In the genomic region with DNA sequence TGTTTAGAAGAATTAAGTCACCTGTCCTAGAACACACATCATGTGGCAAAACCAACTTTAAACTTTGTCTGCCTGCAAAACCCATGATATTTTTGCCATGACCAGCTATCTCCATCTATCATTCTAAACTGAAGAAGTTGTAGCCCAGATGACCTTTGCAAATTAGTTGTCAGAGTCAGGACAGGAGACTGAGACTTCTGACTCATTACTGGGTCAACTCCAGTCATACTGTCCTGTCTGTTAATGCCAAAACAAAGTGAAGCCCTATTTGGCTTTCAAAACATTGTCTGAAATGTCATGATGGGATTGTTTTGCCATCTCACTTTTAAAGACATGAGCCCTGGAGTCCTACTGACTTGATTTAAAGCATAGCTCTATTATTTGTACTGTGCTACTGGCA, we compare ENCODE assay signal across 13 cellular contexts.
DNase-seq lines count a peak whose midpoint lies in the region; ATAC-seq lines count a peak whose summit lies in the region.
"Had no signal": no experiment of that assay in that cellular context is flagged by ENCODE, and none has a peak within 500 bp of the region (broad histone marks: within the 10 kb centered on the region; RNA-seq: fewer than 3 reads in every experiment).

No MANE protein-coding gene starts in this region.

- no peak overlapping the region for H3K4me3 Mint-ChIP-seq in stimulated activated naive B cell treated with anti-CD40 and anti-IgM and Interleukin-4, amounts not matched to agents 10 μg/mL and 1 μg/mL and 100 μg/mL, for 72 hours
- H3K4me3 Mint-ChIP-seq: CD8-positive, alpha-beta memory T cell; GM23338 had no signal

- H3K27me3 Mint-ChIP-seq in stimulated activated naive B cell treated with anti-CD40 and anti-IgM and Interleukin-4, amounts not matched to agents 10 μg/mL and 1 μg/mL and 100 μg/mL, for 72 hours: peaks cover 4 to 8% of the 10 kb centered on the region in 2 donors

- no peaks in the 10 kb centered on the region for H3K4me1 Mint-ChIP-seq in stimulated activated naive B cell treated with anti-CD40 and anti-IgM and Interleukin-4, amounts not matched to agents 10 μg/mL and 1 μg/mL and 100 μg/mL, for 72 hours
- H3K4me1 Mint-ChIP-seq: CD8-positive, alpha-beta memory T cell; GM23338 had no signal

- H3K27ac Mint-ChIP-seq in stimulated activated naive B cell treated with anti-CD40 and anti-IgM and Interleukin-4, amounts not matched to agents 10 μg/mL and 1 μg/mL and 100 μg/mL, for 72 hours: no peak overlapping the region
- H3K27ac Mint-ChIP-seq: CD8-positive, alpha-beta memory T cell; GM23338 had no signal

- ATAC-seq in HG02938 (IDR thresholded peaks at IDR 0.05; ENCODE audit: unreplicated experiment) (peak; percentile 49), HG03139 (IDR thresholded peaks at IDR 0.05; ENCODE audit: unreplicated experiment) (no peak)
- ATAC-seq in stimulated activated naive B cell treated with anti-CD40 and anti-IgM and Interleukin-4, amounts not matched to agents 10 μg/mL and 1 μg/mL and 100 μg/mL, for 72 hours (replicated peaks): peak; percentile 51 to 57
- ATAC-seq: GM23338 had no signal

- DNase-seq in LHCN-M2 (ENCODE audit: low read depth): peak; percentile 40
- DNase-seq in foreskin melanocyte: peak; percentile 18
- no peak for DNase-seq in stimulated activated naive B cell treated with anti-CD40 and anti-IgM and Interleukin-4, amounts not matched to agents 10 μg/mL and 1 μg/mL and 100 μg/mL, for 72 hours
- DNase-seq in activated gamma-delta T cell (lab: John Stamatoyannopoulos, UW): no peak
- DNase-seq in SKM-1 treated with dmso at 0.1 percent for 144 hours (lab: John Stamatoyannopoulos, UW; ENCODE audit: unreplicated experiment): no peak
- DNase-seq: AML-193; Caco-2; CD8-positive, alpha-beta memory T cell; GF-D8; H7 had no signal

- H3K9me3 Mint-ChIP-seq in stimulated activated naive B cell treated with anti-CD40 and anti-IgM and Interleukin-4, amounts not matched to agents 10 μg/mL and 1 μg/mL and 100 μg/mL, for 72 hours: peaks cover 7 to 9% of the 10 kb centered on the region in 2 donors

- H3K36me3 Mint-ChIP-seq in stimulated activated naive B cell treated with anti-CD40 and anti-IgM and Interleukin-4, amounts not matched to agents 10 μg/mL and 1 μg/mL and 100 μg/mL, for 72 hours: no peaks in the 10 kb centered on the region
- H3K36me3 Mint-ChIP-seq: CD8-positive, alpha-beta memory T cell had no signal

Comparison
In these comparisons a context has a peak if more than half of its experiments do, and no peak if none do; other contexts are left out.
1. DNase-seq: peak in LHCN-M2 (single experiment) and foreskin melanocyte (single experiment); none in stimulated activated naive B cell treated with anti-CD40 and anti-IgM and Interleukin-4, amounts not matched to agents 10 μg/mL and 1 μg/mL and 100 μg/mL, for 72 hours (single experiment), activated gamma-delta T cell (single experiment) and SKM-1 treated with dmso at 0.1 percent for 144 hours (single experiment).